Comparison of ENCODE assay signal across 8 cellular contexts in the genomic region with DNA sequence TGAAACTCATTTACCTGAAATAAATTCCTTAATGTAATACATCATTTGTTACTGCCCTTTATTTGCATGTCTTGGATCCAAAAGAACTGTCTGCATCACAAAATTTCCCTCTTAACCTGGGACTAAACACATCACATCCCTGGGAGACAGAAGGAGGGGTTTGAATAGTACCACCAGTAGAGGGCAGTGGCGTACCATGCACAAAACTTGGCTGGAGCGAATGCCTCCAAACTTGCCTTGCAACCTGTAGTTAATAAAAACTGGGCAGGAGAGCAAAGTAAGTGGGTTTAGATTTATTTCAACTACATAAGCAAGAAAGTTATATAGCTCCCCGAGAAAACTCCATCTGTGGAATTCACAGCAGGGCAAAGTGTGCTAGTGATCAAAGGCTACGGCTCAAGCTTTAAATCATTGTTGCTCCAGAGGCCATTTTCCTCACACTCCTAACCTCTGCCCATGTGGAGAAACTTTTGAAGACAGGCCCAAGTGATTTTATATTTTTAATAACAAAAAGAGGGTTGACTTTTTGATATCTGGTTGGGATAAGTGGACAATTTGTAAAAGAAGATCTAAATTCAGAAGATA.
DNase-seq lines count a peak whose midpoint lies in the region; ATAC-seq and TF ChIP-seq lines count a peak whose summit lies in the region.

No MANE protein-coding gene starts in this region.

- ATAC-seq in RWPE2 (ENCODE audit: low read depth) = peak; percentile 71; the same call in 2 of the 3 replicates
- ATAC-seq in activated T-helper 17 cell treated with anti-CD3 and anti-CD28 coated beads, Interleukin-2, amount 50 U/mL, for 72 hours (replicated peaks) = no peak

- H2AFZ ChIP-seq in neural cell (ENCODE audit: low read depth, low read length) = no peak overlapping the region

- no peaks in the 10 kb centered on the region for H3F3A ChIP-seq in neural cell (ENCODE audit: insufficient read depth, low read length, poor library complexity, severe bottlenecking)

- H3K4me1 ChIP-seq in RWPE2 (ENCODE audit: insufficient read depth, poor library complexity, severe bottlenecking) = no peaks in the 10 kb centered on the region

- no peaks in the 10 kb centered on the region for H3K79me2 ChIP-seq in neural cell (replicated peaks; ENCODE audit: insufficient read depth, low read length)

- no peaks in the 10 kb centered on the region for H3K36me3 Mint-ChIP-seq in endothelial cell (ENCODE audit: low read depth, unreplicated experiment)
- H3K36me3 Mint-ChIP-seq in activated T-helper 17 cell treated with anti-CD3 and anti-CD28 coated beads, Interleukin-2, amount 50 U/mL, for 72 hours (ENCODE audit: low read depth) = no peaks in the 10 kb centered on the region

- in situ Hi-C loops in GM13976 (cut with MboI; ENCODE audit: low sequenced_read_pairs, unreplicated experiment) = no loop called here

- H3K4me3 ChIP-seq in RWPE2 (ENCODE audit: severe bottlenecking) (no peak overlapping the region), neural cell (ENCODE audit: low read length) (no peak overlapping the region)

- no peaks in the 10 kb centered on the region for H3K9me2 ChIP-seq in neural cell (ENCODE audit: insufficient read depth, low read length)

- no peak for TF ChIP-seq EP300 in neural cell (conservative IDR thresholded peaks at IDR 0.05; ENCODE audit: poor library complexity, severe bottlenecking)

- TF ChIP-seq CTCF in C4-2B (conservative IDR thresholded peaks at IDR 0.05) (peak; percentile 96), GM13976 (IDR thresholded peaks at IDR 0.05; ENCODE audit: borderline replicate concordance, control extremely low read depth, extremely low read depth, insufficient read depth, missing control alignments) (peak; percentile 54), RWPE2 (IDR thresholded peaks at IDR 0.05; ENCODE audit: poor library complexity, severe bottlenecking) (peak; percentile 98), endothelial cell (IDR thresholded peaks at IDR 0.05; ENCODE audit: unreplicated experiment) (peak; percentile 78), neural cell (IDR thresholded peaks at IDR 0.05; ENCODE audit: poor library complexity, severe bottlenecking) (no peak)

- H3K9ac ChIP-seq in neural cell (ENCODE audit: low read length) = no peak overlapping the region

- no peaks in the 10 kb centered on the region for H3K27me3 ChIP-seq in RWPE2 (ENCODE audit: insufficient read depth, poor library complexity, severe bottlenecking)
- H3K27me3 ChIP-seq in neural cell (ENCODE audit: insufficient read depth, low read depth, low read length) = no peaks in the 10 kb centered on the region

- no peaks in the 10 kb centered on the region for H3K27me3 Mint-ChIP-seq in endothelial cell (ENCODE audit: unreplicated experiment)
- no peaks in the 10 kb centered on the region for H3K27me3 Mint-ChIP-seq in activated T-helper 17 cell treated with anti-CD3 and anti-CD28 coated beads, Interleukin-2, amount 50 U/mL, for 72 hours

- peak; percentile 25 for TF ChIP-seq RAD21 in neural cell (conservative IDR thresholded peaks at IDR 0.05)

- no peaks in the 10 kb centered on the region for H3K4me1 Mint-ChIP-seq in endothelial cell (ENCODE audit: unreplicated experiment)
- H3K4me1 Mint-ChIP-seq in activated T-helper 17 cell treated with anti-CD3 and anti-CD28 coated beads, Interleukin-2, amount 50 U/mL, for 72 hours = no peaks in the 10 kb centered on the region

- H3K4me2 ChIP-seq in neural cell (ENCODE audit: low read length) = no peak overlapping the region

- H3K27ac Mint-ChIP-seq in endothelial cell (ENCODE audit: unreplicated experiment) = no peak overlapping the region
- no peak overlapping the region for H3K27ac Mint-ChIP-seq in activated T-helper 17 cell treated with anti-CD3 and anti-CD28 coated beads, Interleukin-2, amount 50 U/mL, for 72 hours

- H3K9me3 Mint-ChIP-seq in endothelial cell (ENCODE audit: unreplicated experiment) = no peaks in the 10 kb centered on the region
- no peaks in the 10 kb centered on the region for H3K9me3 Mint-ChIP-seq in activated T-helper 17 cell treated with anti-CD3 and anti-CD28 coated beads, Interleukin-2, amount 50 U/mL, for 72 hours

- H3K36me3 ChIP-seq in RWPE2 (ENCODE audit: low read depth) (no peaks in the 10 kb centered on the region), neural cell (ENCODE audit: insufficient read depth, low read length) (no peaks in the 10 kb centered on the region)

- H3K27ac ChIP-seq in C4-2B (no peak overlapping the region), RWPE2 (ENCODE audit: poor library complexity, severe bottlenecking) (no peak overlapping the region), neural cell (ENCODE audit: low read length) (no peak overlapping the region)

- no peak overlapping the region for H3K4me3 Mint-ChIP-seq in endothelial cell (ENCODE audit: unreplicated experiment)
- no peak overlapping the region for H3K4me3 Mint-ChIP-seq in activated T-helper 17 cell treated with anti-CD3 and anti-CD28 coated beads, Interleukin-2, amount 50 U/mL, for 72 hours

- peak; percentile 28 for DNase-seq in GM13976 (ENCODE audit: low spot score)
- peak; percentile 50 for DNase-seq in HS-27A (ENCODE audit: low read depth)
- no peak for DNase-seq in RWPE2 (ENCODE audit: low spot score)
- DNase-seq in endothelial cell (ENCODE audit: low spot score) = peak; percentile 74
- DNase-seq in NCI-H128 (lab: John Stamatoyannopoulos, UW; ENCODE audit: unreplicated experiment) = no peak

- H3K9me3 ChIP-seq in RWPE2 (ENCODE audit: severe bottlenecking) (no peaks in the 10 kb centered on the region), neural cell (ENCODE audit: low read length) (no peaks in the 10 kb centered on the region)

- no peaks in the 10 kb centered on the region for H4K20me1 ChIP-seq in neural cell (ENCODE audit: insufficient read depth)

TF ChIP-seq in neural cell, 6 proteins besides CTCF, POLR2A, EP300 and RAD21:
- TF ChIP-seq SMC3 (conservative IDR thresholded peaks at IDR 0.05; ENCODE audit: poor library complexity) (no peak), REST (IDR thresholded peaks at IDR 0.05; ENCODE audit: borderline replicate concordance) (no peak), POLR2AphosphoS5 (IDR thresholded peaks at IDR 0.05) (no peak), EZH2 (IDR thresholded peaks at IDR 0.05; ENCODE audit: borderline replicate concordance, insufficient read depth, low read length, poor library complexity, severe bottlenecking) (no peak), TAF1 (IDR thresholded peaks at IDR 0.05; ENCODE audit: low read depth) (no peak), MXI1 (conservative IDR thresholded peaks at IDR 0.05; ENCODE audit: poor library complexity, severe bottlenecking) (no peak)

Comparison
In these comparisons a context has a peak if more than half of its experiments do, and no peak if none do; other contexts are left out.
1. DNase-seq: peak in GM13976 (single experiment), HS-27A (single experiment) and endothelial cell (single experiment); none in RWPE2 (single experiment) and NCI-H128 (single experiment).